Comparison of ENCODE assay signal across 1 cellular context in genomic region chr17:59469786-59470485, GRCh38.
TF ChIP-seq lines count a peak whose summit lies in the region.

No MANE protein-coding gene starts in this region.

TF ChIP-seq in HepG2, 621 proteins besides CTCF, POLR2A, EP300 and RAD21 (continued from another document and continues in another):
- peak; percentile 93 for TF ChIP-seq ZHX1 (CRISPR knock-in tag; IDR thresholded peaks at IDR 0.05; ENCODE audit: low read depth)
- TF ChIP-seq KAT7 (CRISPR knock-in tag; IDR thresholded peaks at IDR 0.05; ENCODE audit: borderline replicate concordance) = no peak
- TF ChIP-seq NONO (IDR thresholded peaks at IDR 0.05) = no peak
- peak; percentile 91; the same call in 1 of the 2 replicates for TF ChIP-seq NONO (CRISPR knock-in tag; conservative IDR thresholded peaks at IDR 0.05)
- no peak for TF ChIP-seq ZNF329 (CRISPR knock-in tag; IDR thresholded peaks at IDR 0.05; ENCODE audit: low read depth)
- TF ChIP-seq ZNF280B (CRISPR knock-in tag; IDR thresholded peaks at IDR 0.05; ENCODE audit: borderline replicate concordance) = no peak
- TF ChIP-seq ZKSCAN1 (IDR thresholded peaks at IDR 0.05; ENCODE audit: low read length) = no peak
- peak; percentile 83; the same call in 1 of the 2 replicates for TF ChIP-seq ARID4A (CRISPR knock-in tag; IDR thresholded peaks at IDR 0.05; ENCODE audit: borderline replicate concordance)
- TF ChIP-seq REL (CRISPR knock-in tag; conservative IDR thresholded peaks at IDR 0.05) = no peak
- TF ChIP-seq JUNB (CRISPR knock-in tag; IDR thresholded peaks at IDR 0.05; ENCODE audit: borderline replicate concordance) = no peak; the same call in 1 of the 2 replicates
- TF ChIP-seq CBX1 (IDR thresholded peaks at IDR 0.05; ENCODE audit: low read depth) = no peak
- peak; percentile 88; the same call in 1 of the 2 replicates for TF ChIP-seq THRA (CRISPR knock-in tag; IDR thresholded peaks at IDR 0.05; ENCODE audit: borderline replicate concordance)
- TF ChIP-seq ZNF549 (CRISPR knock-in tag; IDR thresholded peaks at IDR 0.05) = no peak
- TF ChIP-seq SP140L (CRISPR knock-in tag; IDR thresholded peaks at IDR 0.05; ENCODE audit: borderline replicate concordance) = 0 out of 2 replicates have a peak, but pooled peaks have one; percentile 73
- TF ChIP-seq TFDP2 (CRISPR knock-in tag; IDR thresholded peaks at IDR 0.05) = no peak; the same call in 1 of the 2 replicates
- no peak for TF ChIP-seq ETV6 (CRISPR knock-in tag; conservative IDR thresholded peaks at IDR 0.05)
- TF ChIP-seq ZBTB4 (CRISPR knock-in tag; IDR thresholded peaks at IDR 0.05; ENCODE audit: borderline replicate concordance) = peak; percentile 95; the same call in 1 of the 2 replicates
- peak; percentile 99; the same call in 1 of the 2 replicates for TF ChIP-seq ZNF512B (CRISPR knock-in tag; IDR thresholded peaks at IDR 0.05; ENCODE audit: borderline replicate concordance)
- peak; percentile 84 for TF ChIP-seq TCF7 (IDR thresholded peaks at IDR 0.05; ENCODE audit: low read depth)
- peak; percentile 98 for TF ChIP-seq ZMYM3 (CRISPR knock-in tag; IDR thresholded peaks at IDR 0.05)
- TF ChIP-seq ZNF280D (CRISPR knock-in tag; IDR thresholded peaks at IDR 0.05) = peak; percentile 96
- TF ChIP-seq AKNA (CRISPR knock-in tag; IDR thresholded peaks at IDR 0.05; ENCODE audit: borderline replicate concordance) = no peak
- TF ChIP-seq TEAD3 (CRISPR knock-in tag; optimal IDR thresholded peaks at IDR 0.05; ENCODE audit: borderline replicate concordance) = peak; percentile 100
- TF ChIP-seq FOSL2 (CRISPR knock-in tag; IDR thresholded peaks at IDR 0.05) = peak; percentile 78
